ENCODE assay signal across 9 cellular contexts in the genomic region with DNA sequence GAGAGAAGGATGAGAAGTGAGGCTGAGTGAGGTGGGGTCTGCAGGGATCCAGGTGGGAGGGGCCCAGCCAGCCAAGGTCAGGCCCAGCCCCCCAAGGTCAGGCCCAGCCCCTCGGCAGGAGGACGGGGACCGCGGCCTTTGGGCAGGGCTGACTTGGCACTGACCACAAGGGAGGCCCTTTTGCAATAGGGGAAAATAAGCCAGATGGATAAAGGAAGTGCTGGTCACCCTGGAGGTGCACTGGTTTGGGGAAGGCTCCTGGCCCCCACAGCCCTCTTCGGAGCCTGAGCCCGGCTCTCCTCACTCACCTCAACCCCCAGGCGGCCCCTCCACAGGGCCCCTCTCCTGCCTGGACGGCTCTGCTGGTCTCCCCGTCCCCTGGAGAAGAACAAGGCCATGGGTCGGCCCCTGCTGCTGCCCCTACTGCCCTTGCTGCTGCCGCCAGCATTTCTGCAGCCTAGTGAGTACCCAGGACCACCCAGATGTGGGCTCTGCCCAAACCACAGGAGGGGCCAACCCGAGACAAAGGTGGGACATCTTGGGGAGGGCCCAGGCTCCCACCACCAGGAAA. TPM values are rescaled to one million over a fixed set of nuclear protein-coding genes. Genes with fewer than 3 reads are reported as not detected.
DNase-seq lines count a peak whose midpoint lies in the region; ATAC-seq, FAIRE-seq and TF ChIP-seq lines count a peak whose summit lies in the region.
"Had no signal": no experiment of that assay in that cellular context is flagged by ENCODE, and none has a peak within 500 bp of the region (broad histone marks: within the 10 kb centered on the region; RNA-seq: fewer than 3 reads in every experiment).

A gene (plus strand): TSS at position 227 of the 571 bp plus-strand sequence. CDS start 170 bp downstream, at position 397.

- FAIRE-seq in K562 (lab: Jason Lieb, UNC) (no peak), RCC 7860 (lab: Jason Lieb, UNC) (no peak)

- H3K9me3 ChIP-seq in K562 (replicated peaks; ENCODE audit: control insufficient read depth, insufficient read depth, low read depth, low read length) (no peaks in the 10 kb centered on the region), lower lobe of right lung (no peaks in the 10 kb centered on the region), tibial nerve (no peaks in the 10 kb centered on the region), hepatocyte (ENCODE audit: low read depth) (no peaks in the 10 kb centered on the region)
- H3K9me3 ChIP-seq: SJSA1 had no signal

- H3K36me3 Mint-ChIP-seq in activated CD8-positive, alpha-beta memory T cell treated with anti-CD3 and anti-CD28 coated beads, Interleukin-2, amount 10 ng/mL, durations not matched to agents 7 days and 5 days: peaks cover 1% of the 10 kb centered on the region

- 36% methylated on average over 10 of the region's 12 CpGs for WGBS in K562 (ENCODE audit: insufficient coverage, low coverage, missing lambda C conversion rate)
- 20 to 32% methylated on average over 6 to 12 of the region's 12 CpGs for WGBS in tibial nerve, 2 donors
- WGBS in hepatocyte (ENCODE audit: low lambda C conversion rate, missing lambda C conversion rate): 74% methylated on average over 11 of the region's 12 CpGs

- DNase-seq in activated CD8-positive, alpha-beta memory T cell treated with anti-CD3 and anti-CD28 coated beads, Interleukin-2, amount 10 ng/mL, durations not matched to agents 7 days and 5 days: no peak
- no peak for DNase-seq in activated CD8-positive, alpha-beta memory T cell treated with anti-CD3 and anti-CD28 coated beads, Interleukin-2, amount 50 U/mL, for 4 hours
- DNase-seq in K562 (ENCODE audit: extremely low read depth in 1 of 4, low spot score in 3 of 4) (no peak), lower lobe of right lung (peak; percentile 64), tibial nerve (ENCODE audit: low spot score in 2 of 2) (no peak), DMS114 treated with DMSO at 0.1 percent for 48 hours (lab: John Stamatoyannopoulos, UW; ENCODE audit: unreplicated experiment) (no peak), hepatocyte (ENCODE audit: low spot score) (no peak), RCC 7860 (ENCODE audit: low spot score) (no peak)

- no peaks in the 10 kb centered on the region for H3K9me1 ChIP-seq in K562 (ENCODE audit: control insufficient read depth, insufficient read depth, low read length)

- BruUV-seq in K562 (replicated peaks; lab: Mats Ljungman, UMichigan): no TSS peak

- POLR2A ChIA-PET in K562 (lab: Yijun Ruan, JAX): no interaction called here

- no peak for ATAC-seq in activated CD8-positive, alpha-beta memory T cell treated with anti-CD3 and anti-CD28 coated beads, Interleukin-2, amount 10 ng/mL, durations not matched to agents 7 days and 5 days
- ATAC-seq in K562 (peak; percentile 21), lower lobe of right lung (peak; percentile 67 to 68)

- H3K4me3 Mint-ChIP-seq in activated CD8-positive, alpha-beta memory T cell treated with anti-CD3 and anti-CD28 coated beads, Interleukin-2, amount 10 ng/mL, durations not matched to agents 7 days and 5 days: no peak within 1 kb of the TSS

- TF ChIP-seq EP300 in K562 (IDR thresholded peaks at IDR 0.05; ENCODE audit: low read length): no peak
- TF ChIP-seq EP300 in tibial nerve (IDR thresholded peaks at IDR 0.05): peak in 1 of 2 donors; percentile 60

- no peaks in the 10 kb centered on the region for H3K9me2 ChIP-seq in hepatocyte (replicated peaks; ENCODE audit: insufficient read depth)

- H3K36me3 ChIP-seq in K562 (ENCODE audit: control insufficient read depth, insufficient read depth, low read length): no peaks in the 10 kb centered on the region
- peaks cover under 1% of the 10 kb centered on the region for H3K36me3 ChIP-seq in lower lobe of right lung
- H3K36me3 ChIP-seq in tibial nerve: peaks cover 0 to 20% (median 0%) of the 10 kb centered on the region in 3 donors
- no peaks in the 10 kb centered on the region for H3K36me3 ChIP-seq in hepatocyte (replicated peaks; ENCODE audit: insufficient read depth, low read depth)
- H3K36me3 ChIP-seq: SJSA1 had no signal

- H3K27me3 Mint-ChIP-seq in activated CD8-positive, alpha-beta memory T cell treated with anti-CD3 and anti-CD28 coated beads, Interleukin-2, amount 10 ng/mL, durations not matched to agents 7 days and 5 days: no peaks in the 10 kb centered on the region

- peaks cover 4 to 43% of the 10 kb centered on the region in 2 experiments; a peak in 4 of 5 replicates for H3K4me1 ChIP-seq in K562 (replicated peaks in 1 of 2; ENCODE audit: control insufficient read depth in 2 of 2, insufficient read depth in 2 of 2, low read length in 2 of 2)
- H3K4me1 ChIP-seq in lower lobe of right lung: peaks cover 20% of the 10 kb centered on the region
- H3K4me1 ChIP-seq in tibial nerve: peaks cover 0 to 33% (median 9%) of the 10 kb centered on the region in 4 donors
- H3K4me1 ChIP-seq in hepatocyte (ENCODE audit: insufficient read depth): no peaks in the 10 kb centered on the region
- H3K4me1 ChIP-seq: SJSA1 had no signal

- H3K4me3 ChIP-seq in K562: no peak within 1 kb of the TSS
- H3K4me3 ChIP-seq in lower lobe of right lung: peak within 1 kb of the TSS; percentile 43
- peak within 1 kb of the TSS in 1 of 4 donors; percentile 41 for H3K4me3 ChIP-seq in tibial nerve
- H3K4me3 ChIP-seq in hepatocyte: no peak within 1 kb of the TSS
- H3K4me3 ChIP-seq: SJSA1 had no signal

- in situ Hi-C loops in K562 (cut with MboI): no loop called here

- 0 out of 3 replicates have a peak within 1 kb of the TSS, but pooled peaks have one; percentile 22 for H3K27ac ChIP-seq in K562 (ENCODE audit: extremely low read depth, low read depth, low read length)
- peak within 1 kb of the TSS; percentile 83 for H3K27ac ChIP-seq in lower lobe of right lung
- peak within 1 kb of the TSS in 3 of 4 donors; percentile 32 to 70 (median 45) for H3K27ac ChIP-seq in tibial nerve
- no peak within 1 kb of the TSS for H3K27ac ChIP-seq in hepatocyte
- H3K27ac ChIP-seq: SJSA1 had no signal

- H2AFZ ChIP-seq in K562 (ENCODE audit: low read depth, low read length): peak within 1 kb of the TSS; percentile 69
- no peak within 1 kb of the TSS for H2AFZ ChIP-seq in hepatocyte

- peak within 1 kb of the TSS; percentile 88 for H3K27ac Mint-ChIP-seq in activated CD8-positive, alpha-beta memory T cell treated with anti-CD3 and anti-CD28 coated beads, Interleukin-2, amount 10 ng/mL, durations not matched to agents 7 days and 5 days

- H3K4me1 Mint-ChIP-seq in activated CD8-positive, alpha-beta memory T cell treated with anti-CD3 and anti-CD28 coated beads, Interleukin-2, amount 10 ng/mL, durations not matched to agents 7 days and 5 days: peaks cover 38% of the 10 kb centered on the region

- CTCF ChIA-PET in activated CD8-positive, alpha-beta memory T cell treated with anti-CD3 and anti-CD28 coated beads, Interleukin-2, amount 10 ng/mL, durations not matched to agents 7 days and 5 days (lab: Charles Lee): interaction anchor here (1.5 to 3.1 kb wide), 3 partner anchors 34 to 81 kb away, joined by 3 to 17 read pairs (median 7); no protein-coding TSS in a partner anchor
- CTCF ChIA-PET in K562 (lab: Yijun Ruan, JAX; ENCODE audit: low intra/inter-chr PET ratio): no interaction called here

- H4K20me1 ChIP-seq in K562 (replicated peaks; ENCODE audit: control insufficient read depth, insufficient read depth, low read length) (no peaks in the 10 kb centered on the region), hepatocyte (ENCODE audit: insufficient read depth, poor library complexity, severe bottlenecking) (no peaks in the 10 kb centered on the region)

- H3K9me3 Mint-ChIP-seq in activated CD8-positive, alpha-beta memory T cell treated with anti-CD3 and anti-CD28 coated beads, Interleukin-2, amount 10 ng/mL, durations not matched to agents 7 days and 5 days (ENCODE audit: low read depth): no peaks in the 10 kb centered on the region

- intact Hi-C loops in K562 (cut with micrococcal nuclease) (loop anchor here (5.0 kb wide), 1 partner anchor 34 kb away; no protein-coding TSS in a partner anchor), lower lobe of right lung (cut with DNase I) (no loop called here)

- TF ChIP-seq RAD21 in K562 (CRISPR knock-in tag; conservative IDR thresholded peaks at IDR 0.05 in 1 of 2, IDR thresholded peaks at IDR 0.05 in 1 of 2): no peak

- no peak for TF ChIP-seq POLR2A in K562 (conservative IDR thresholded peaks at IDR 0.05)
- TF ChIP-seq POLR2A in tibial nerve (IDR thresholded peaks at IDR 0.05): peak in 1 of 2 donors; percentile 29

- H3K27me3 ChIP-seq in K562 (ENCODE audit: control insufficient read depth in 2 of 2, insufficient read depth in 2 of 2, low read length in 2 of 2): no peaks in the 10 kb centered on the region
- no peaks in the 10 kb centered on the region for H3K27me3 ChIP-seq in lower lobe of right lung (ENCODE audit: low read depth)
- H3K27me3 ChIP-seq in tibial nerve: no peaks in the 10 kb centered on the region
- H3K27me3 ChIP-seq in hepatocyte: no peaks in the 10 kb centered on the region
- H3K27me3 ChIP-seq: SJSA1 had no signal

- H3K9ac ChIP-seq in K562 (ENCODE audit: insufficient read depth in 1 of 2, low read depth in 2 of 2, low read length in 2 of 2): peak within 1 kb of the TSS in 1 of 2 experiments; percentile 76; a peak in 2 of 4 replicates

- no peaks in the 10 kb centered on the region for H3K79me2 ChIP-seq in K562 (ENCODE audit: control insufficient read depth, insufficient read depth, low read length)
- no peaks in the 10 kb centered on the region for H3K79me2 ChIP-seq in hepatocyte

- H3K4me2 ChIP-seq in K562 (ENCODE audit: insufficient read depth, low read length) (no peak within 1 kb of the TSS), hepatocyte (no peak within 1 kb of the TSS)

- no peak for TF ChIP-seq CTCF in K562 (IDR thresholded peaks at IDR 0.05 in 2 of 3, conservative IDR thresholded peaks at IDR 0.05 in 1 of 3; ENCODE audit: insufficient read depth in 2 of 3, low read depth in 1 of 3, low read length in 3 of 3)
- TF ChIP-seq CTCF in lower lobe of right lung (IDR thresholded peaks at IDR 0.05): no peak
- no peak for TF ChIP-seq CTCF in tibial nerve (IDR thresholded peaks at IDR 0.05)
- no peak for TF ChIP-seq CTCF in hepatocyte (IDR thresholded peaks at IDR 0.05; ENCODE audit: poor library complexity)

RNA-seq across cellular contexts. Expression of the gene that starts here (rescaled TPM):
- 1 to 10 TPM; 1.3 to 3.4 TPM for total RNA-seq in activated CD8-positive, alpha-beta memory T cell treated with anti-CD3 and anti-CD28 coated beads, Interleukin-2, amount 10 ng/mL, durations not matched to agents 7 days and 5 days
- 9.0 and 11.0 TPM in 2 replicates for total RNA-seq in K562 (2011; cell fraction: chromatin; rRNA removed; ENCODE audit: low replicate concordance)
- total RNA-seq in K562 (2011; cell fraction: nucleolus; rRNA removed): 5.9 and 6.2 TPM in 2 replicates
- total RNA-seq in K562 (2011; cell fraction: nucleoplasm; rRNA removed): 8.1 and 8.8 TPM in 2 replicates
- total RNA-seq in K562 (2014; rRNA removed): 0.23 and 0.41 TPM in 2 replicates
- total RNA-seq in K562 (2014; rRNA removed; fragmentation: Illumina TruSeq; extraction: Trizol): 0.32 and 0.47 TPM in 2 replicates
- total RNA-seq in K562 (2015; rRNA removed; fragmentation: Illumina TruSeq; extraction: Trizol): 0.34 and 0.65 TPM in 2 replicates
- 0.83 and 0.95 TPM in 2 replicates for total RNA-seq in K562 (2021)
- polyA plus RNA-seq in K562 (2011; rRNA removed): 1.8 and 3.1 TPM in 2 replicates
- polyA plus RNA-seq in K562 (2011; cell fraction: cytosol; rRNA removed): 1.8 and 3.1 TPM in 2 replicates
- polyA plus RNA-seq in K562 (2011; cell fraction: nucleus; rRNA removed): 12.1 and 14.8 TPM in 2 replicates
- polyA plus RNA-seq in K562 (2012): 0.79 and 2.9 TPM in 2 replicates
- polyA plus RNA-seq in K562 (2014; fragmentation: Illumina TruSeq; extraction: Trizol): 0.73 and 0.93 TPM in 2 replicates
- polyA plus RNA-seq in K562 (2014; fragmentation: Nextera tagmentation; extraction: Ambion mirVana): under 1 TPM; 0.13 to 0.21 TPM
- 0.62 and 1.6 TPM in 2 replicates for polyA plus RNA-seq in K562 (2014; rRNA removed)
- 0.30 TPM in 1 of 2 replicates, not detected in the other for polyA minus RNA-seq in K562 (2011; rRNA and poly(A)+ RNA removed)
- polyA minus RNA-seq in K562 (2011; cell fraction: cytosol; rRNA and poly(A)+ RNA removed): not detected in 2 replicates
- 1.1 and 1.6 TPM in 2 replicates for polyA minus RNA-seq in K562 (2011; cell fraction: nucleus; rRNA and poly(A)+ RNA removed)
- total RNA-seq in lower lobe of right lung: 48.7 TPM
- 10 to 100 TPM; 10.9 to 27.3 (median 15.8) TPM for total RNA-seq in tibial nerve
- total RNA-seq in hepatocyte: 0.24 and 2.2 TPM in 2 replicates
- polyA plus RNA-seq in hepatocyte: 1.1 and 3.0 TPM in 2 replicates
